1 cellular context compared by ENCODE assay signal in the genomic region with DNA sequence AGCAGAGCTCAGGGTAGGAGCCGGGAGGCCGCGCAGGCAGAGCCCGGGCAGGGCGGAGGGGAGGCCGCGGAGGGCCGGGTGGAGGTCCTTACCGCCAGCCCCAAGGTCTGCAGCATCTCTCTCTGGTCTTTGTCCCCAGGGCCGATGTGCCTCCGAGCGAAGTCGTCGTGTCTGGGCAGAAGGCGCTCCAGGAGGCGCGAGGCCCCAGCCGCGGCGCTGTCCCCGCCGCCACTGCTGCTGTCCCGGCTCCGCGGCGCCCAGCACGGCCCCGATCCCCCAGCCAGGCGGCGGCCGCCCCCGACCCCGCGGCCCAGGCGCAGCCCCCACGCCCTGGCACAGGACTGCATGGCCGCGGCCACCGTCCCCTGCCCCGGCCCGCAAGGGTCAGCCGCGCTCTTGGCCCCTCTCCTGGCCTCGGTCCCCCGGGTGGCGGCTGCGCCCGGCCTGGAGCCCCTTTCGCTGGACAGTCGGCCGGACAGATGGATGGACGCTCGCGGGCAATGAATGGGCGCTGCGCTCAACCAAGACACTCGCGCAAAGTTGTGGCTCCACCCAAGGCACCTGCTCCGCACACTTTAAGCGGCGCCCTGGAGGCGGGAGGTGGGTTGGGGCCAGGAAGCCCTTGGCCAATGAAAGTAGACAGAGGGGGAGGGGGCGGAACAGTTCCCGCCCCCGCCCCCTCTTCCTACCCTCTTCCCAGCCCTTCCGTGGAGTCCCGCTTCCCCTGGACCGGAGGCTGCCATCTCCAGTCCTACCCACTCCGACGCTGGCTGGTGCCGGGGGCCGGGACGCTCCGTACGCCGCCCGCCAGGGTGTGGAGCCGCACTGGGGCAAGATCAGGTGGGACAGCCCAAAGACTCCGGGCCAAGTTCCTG.
A peak's percentile ranks its signal among the peaks of the same experiment; 100 is the strongest.
TF ChIP-seq lines count a peak whose summit lies in the region.

A gene (minus strand): TSS at position 577 of the 875 bp plus-strand sequence. CDS start 230 bp downstream, at position 347.

TF ChIP-seq in HepG2, 621 proteins besides CTCF, POLR2A, EP300 and RAD21 (continued from another document and continues in another):
- TF ChIP-seq, protein P1, sequence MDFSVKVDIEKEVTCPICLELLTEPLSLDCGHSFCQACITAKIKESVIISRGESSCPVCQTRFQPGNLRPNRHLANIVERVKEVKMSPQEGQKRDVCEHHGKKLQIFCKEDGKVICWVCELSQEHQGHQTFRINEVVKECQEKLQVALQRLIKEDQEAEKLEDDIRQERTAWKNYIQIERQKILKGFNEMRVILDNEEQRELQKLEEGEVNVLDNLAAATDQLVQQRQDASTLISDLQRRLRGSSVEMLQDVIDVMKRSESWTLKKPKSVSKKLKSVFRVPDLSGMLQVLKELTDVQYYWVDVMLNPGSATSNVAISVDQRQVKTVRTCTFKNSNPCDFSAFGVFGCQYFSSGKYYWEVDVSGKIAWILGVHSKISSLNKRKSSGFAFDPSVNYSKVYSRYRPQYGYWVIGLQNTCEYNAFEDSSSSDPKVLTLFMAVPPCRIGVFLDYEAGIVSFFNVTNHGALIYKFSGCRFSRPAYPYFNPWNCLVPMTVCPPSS (IDR thresholded peaks at IDR 0.05), result no peak
- TF ChIP-seq ZNF557 (CRISPR knock-in tag; IDR thresholded peaks at IDR 0.05), result peak; percentile 88; the same call in 1 of the 2 replicates
- TF ChIP-seq ZNF343 (CRISPR knock-in tag; IDR thresholded peaks at IDR 0.05), result peak; percentile 95
- no peak for TF ChIP-seq TBL1XR1 (IDR thresholded peaks at IDR 0.05; ENCODE audit: borderline replicate concordance, low read length, partially characterized antibody)
- no peak for TF ChIP-seq SOX6 (IDR thresholded peaks at IDR 0.05)
- peak; percentile 28; the same call in 1 of the 2 replicates for TF ChIP-seq SOX6 (CRISPR knock-in tag; IDR thresholded peaks at IDR 0.05)
- TF ChIP-seq GLI4 (CRISPR knock-in tag; IDR thresholded peaks at IDR 0.05; ENCODE audit: borderline replicate concordance), result no peak
- peak; percentile 59; the same call in 1 of the 2 replicates for TF ChIP-seq SMAD3 (CRISPR knock-in tag; IDR thresholded peaks at IDR 0.05)
- TF ChIP-seq, protein P2, sequence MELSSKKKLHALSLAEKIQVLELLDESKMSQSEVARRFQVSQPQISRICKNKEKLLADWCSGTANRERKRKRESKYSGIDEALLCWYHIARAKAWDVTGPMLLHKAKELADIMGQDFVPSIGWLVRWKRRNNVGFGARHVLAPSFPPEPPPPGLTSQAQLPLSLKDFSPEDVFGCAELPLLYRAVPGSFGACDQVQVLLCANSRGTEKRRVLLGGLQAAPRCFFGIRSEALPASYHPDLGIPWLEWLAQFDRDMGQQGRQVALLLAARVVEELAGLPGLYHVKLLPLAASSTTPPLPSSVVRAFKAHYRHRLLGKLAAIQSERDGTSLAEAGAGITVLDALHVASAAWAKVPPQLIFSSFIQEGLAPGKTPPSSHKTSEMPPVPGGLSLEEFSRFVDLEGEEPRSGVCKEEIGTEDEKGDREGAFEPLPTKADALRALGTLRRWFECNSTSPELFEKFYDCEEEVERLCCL (CRISPR knock-in tag; IDR thresholded peaks at IDR 0.05; ENCODE audit: borderline replicate concordance), result no peak
- TF ChIP-seq MZF1 (CRISPR knock-in tag; IDR thresholded peaks at IDR 0.05; ENCODE audit: borderline replicate concordance), result no peak
- no peak for TF ChIP-seq ZNF12 (CRISPR knock-in tag; IDR thresholded peaks at IDR 0.05)
- no peak for TF ChIP-seq RAD51 (IDR thresholded peaks at IDR 0.05; ENCODE audit: borderline replicate concordance)
- TF ChIP-seq ZNF629 (CRISPR knock-in tag; conservative IDR thresholded peaks at IDR 0.05), result 0 out of 2 replicates have a peak, but pooled peaks have one; percentile 20
- TF ChIP-seq, protein P3, sequence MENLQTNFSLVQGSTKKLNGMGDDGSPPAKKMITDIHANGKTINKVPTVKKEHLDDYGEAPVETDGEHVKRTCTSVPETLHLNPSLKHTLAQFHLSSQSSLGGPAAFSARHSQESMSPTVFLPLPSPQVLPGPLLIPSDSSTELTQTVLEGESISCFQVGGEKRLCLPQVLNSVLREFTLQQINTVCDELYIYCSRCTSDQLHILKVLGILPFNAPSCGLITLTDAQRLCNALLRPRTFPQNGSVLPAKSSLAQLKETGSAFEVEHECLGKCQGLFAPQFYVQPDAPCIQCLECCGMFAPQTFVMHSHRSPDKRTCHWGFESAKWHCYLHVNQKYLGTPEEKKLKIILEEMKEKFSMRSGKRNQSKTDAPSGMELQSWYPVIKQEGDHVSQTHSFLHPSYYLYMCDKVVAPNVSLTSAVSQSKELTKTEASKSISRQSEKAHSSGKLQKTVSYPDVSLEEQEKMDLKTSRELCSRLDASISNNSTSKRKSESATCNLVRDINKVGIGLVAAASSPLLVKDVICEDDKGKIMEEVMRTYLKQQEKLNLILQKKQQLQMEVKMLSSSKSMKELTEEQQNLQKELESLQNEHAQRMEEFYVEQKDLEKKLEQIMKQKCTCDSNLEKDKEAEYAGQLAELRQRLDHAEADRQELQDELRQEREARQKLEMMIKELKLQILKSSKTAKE (CRISPR knock-in tag; IDR thresholded peaks at IDR 0.05; ENCODE audit: borderline replicate concordance), result 0 out of 2 replicates have a peak, but pooled peaks have one; percentile 47
- TF ChIP-seq MEIS1 (CRISPR knock-in tag; IDR thresholded peaks at IDR 0.05; ENCODE audit: borderline replicate concordance), result no peak; the same call in 1 of the 2 replicates
- TF ChIP-seq, protein P4, sequence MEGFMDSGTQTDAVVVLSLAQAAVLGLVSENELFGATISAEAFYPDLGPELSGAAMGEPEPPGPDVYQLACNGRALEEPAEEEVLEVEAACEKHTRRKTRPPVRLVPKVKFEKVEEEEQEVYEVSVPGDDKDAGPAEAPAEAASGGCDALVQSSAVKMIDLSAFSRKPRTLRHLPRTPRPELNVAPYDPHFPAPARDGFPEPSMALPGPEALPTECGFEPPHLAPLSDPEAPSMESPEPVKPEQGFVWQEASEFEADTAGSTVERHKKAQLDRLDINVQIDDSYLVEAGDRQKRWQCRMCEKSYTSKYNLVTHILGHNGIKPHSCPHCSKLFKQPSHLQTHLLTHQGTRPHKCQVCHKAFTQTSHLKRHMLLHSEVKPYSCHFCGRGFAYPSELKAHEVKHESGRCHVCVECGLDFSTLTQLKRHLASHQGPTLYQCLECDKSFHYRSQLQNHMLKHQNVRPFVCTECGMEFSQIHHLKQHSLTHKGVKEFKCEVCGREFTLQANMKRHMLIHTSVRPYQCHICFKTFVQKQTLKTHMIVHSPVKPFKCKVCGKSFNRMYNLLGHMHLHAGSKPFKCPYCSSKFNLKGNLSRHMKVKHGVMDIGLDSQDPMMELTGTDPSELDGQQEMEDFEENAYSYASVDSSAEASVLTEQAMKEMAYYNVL (CRISPR knock-in tag; IDR thresholded peaks at IDR 0.05; ENCODE audit: borderline replicate concordance), result no peak
- no peak for TF ChIP-seq HHEX (CRISPR knock-in tag; IDR thresholded peaks at IDR 0.05)
- TF ChIP-seq PCBP2 (optimal IDR thresholded peaks at IDR 0.05; ENCODE audit: low read depth, low read length, poor library complexity, severe bottlenecking), result no peak
- TF ChIP-seq, protein P5, sequence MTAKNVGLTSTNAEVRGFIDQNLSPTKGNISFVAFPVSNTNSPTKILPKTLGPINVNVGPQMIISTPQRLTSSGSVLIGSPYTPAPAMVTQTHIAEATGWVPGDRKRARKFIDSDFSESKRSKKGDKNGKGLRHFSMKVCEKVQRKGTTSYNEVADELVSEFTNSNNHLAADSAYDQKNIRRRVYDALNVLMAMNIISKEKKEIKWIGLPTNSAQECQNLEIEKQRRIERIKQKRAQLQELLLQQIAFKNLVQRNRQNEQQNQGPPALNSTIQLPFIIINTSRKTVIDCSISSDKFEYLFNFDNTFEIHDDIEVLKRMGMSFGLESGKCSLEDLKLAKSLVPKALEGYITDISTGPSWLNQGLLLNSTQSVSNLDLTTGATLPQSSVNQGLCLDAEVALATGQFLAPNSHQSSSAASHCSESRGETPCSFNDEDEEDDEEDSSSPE (CRISPR knock-in tag; IDR thresholded peaks at IDR 0.05), result peak; percentile 63; the same call in 1 of the 2 replicates
- TF ChIP-seq KDM2A (CRISPR knock-in tag; IDR thresholded peaks at IDR 0.05; ENCODE audit: borderline replicate concordance, low read depth), result peak; percentile 84; the same call in 1 of the 2 replicates
- TF ChIP-seq, protein P6, sequence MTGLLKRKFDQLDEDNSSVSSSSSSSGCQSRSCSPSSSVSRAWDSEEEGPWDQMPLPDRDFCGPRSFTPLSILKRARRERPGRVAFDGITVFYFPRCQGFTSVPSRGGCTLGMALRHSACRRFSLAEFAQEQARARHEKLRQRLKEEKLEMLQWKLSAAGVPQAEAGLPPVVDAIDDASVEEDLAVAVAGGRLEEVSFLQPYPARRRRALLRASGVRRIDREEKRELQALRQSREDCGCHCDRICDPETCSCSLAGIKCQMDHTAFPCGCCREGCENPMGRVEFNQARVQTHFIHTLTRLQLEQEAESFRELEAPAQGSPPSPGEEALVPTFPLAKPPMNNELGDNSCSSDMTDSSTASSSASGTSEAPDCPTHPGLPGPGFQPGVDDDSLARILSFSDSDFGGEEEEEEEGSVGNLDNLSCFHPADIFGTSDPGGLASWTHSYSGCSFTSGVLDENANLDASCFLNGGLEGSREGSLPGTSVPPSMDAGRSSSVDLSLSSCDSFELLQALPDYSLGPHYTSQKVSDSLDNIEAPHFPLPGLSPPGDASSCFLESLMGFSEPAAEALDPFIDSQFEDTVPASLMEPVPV (CRISPR knock-in tag; IDR thresholded peaks at IDR 0.05), result no peak
- TF ChIP-seq ZFP82 (CRISPR knock-in tag; IDR thresholded peaks at IDR 0.05; ENCODE audit: borderline replicate concordance), result no peak
- no peak for TF ChIP-seq SALL2 (CRISPR knock-in tag; IDR thresholded peaks at IDR 0.05)
- TF ChIP-seq, protein P7, sequence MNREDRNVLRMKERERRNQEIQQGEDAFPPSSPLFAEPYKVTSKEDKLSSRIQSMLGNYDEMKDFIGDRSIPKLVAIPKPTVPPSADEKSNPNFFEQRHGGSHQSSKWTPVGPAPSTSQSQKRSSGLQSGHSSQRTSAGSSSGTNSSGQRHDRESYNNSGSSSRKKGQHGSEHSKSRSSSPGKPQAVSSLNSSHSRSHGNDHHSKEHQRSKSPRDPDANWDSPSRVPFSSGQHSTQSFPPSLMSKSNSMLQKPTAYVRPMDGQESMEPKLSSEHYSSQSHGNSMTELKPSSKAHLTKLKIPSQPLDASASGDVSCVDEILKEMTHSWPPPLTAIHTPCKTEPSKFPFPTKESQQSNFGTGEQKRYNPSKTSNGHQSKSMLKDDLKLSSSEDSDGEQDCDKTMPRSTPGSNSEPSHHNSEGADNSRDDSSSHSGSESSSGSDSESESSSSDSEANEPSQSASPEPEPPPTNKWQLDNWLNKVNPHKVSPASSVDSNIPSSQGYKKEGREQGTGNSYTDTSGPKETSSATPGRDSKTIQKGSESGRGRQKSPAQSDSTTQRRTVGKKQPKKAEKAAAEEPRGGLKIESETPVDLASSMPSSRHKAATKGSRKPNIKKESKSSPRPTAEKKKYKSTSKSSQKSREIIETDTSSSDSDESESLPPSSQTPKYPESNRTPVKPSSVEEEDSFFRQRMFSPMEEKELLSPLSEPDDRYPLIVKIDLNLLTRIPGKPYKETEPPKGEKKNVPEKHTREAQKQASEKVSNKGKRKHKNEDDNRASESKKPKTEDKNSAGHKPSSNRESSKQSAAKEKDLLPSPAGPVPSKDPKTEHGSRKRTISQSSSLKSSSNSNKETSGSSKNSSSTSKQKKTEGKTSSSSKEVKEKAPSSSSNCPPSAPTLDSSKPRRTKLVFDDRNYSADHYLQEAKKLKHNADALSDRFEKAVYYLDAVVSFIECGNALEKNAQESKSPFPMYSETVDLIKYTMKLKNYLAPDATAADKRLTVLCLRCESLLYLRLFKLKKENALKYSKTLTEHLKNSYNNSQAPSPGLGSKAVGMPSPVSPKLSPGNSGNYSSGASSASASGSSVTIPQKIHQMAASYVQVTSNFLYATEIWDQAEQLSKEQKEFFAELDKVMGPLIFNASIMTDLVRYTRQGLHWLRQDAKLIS (CRISPR knock-in tag; IDR thresholded peaks at IDR 0.05), result peak; percentile 36
- TF ChIP-seq MBNL3 (CRISPR knock-in tag; conservative IDR thresholded peaks at IDR 0.05), result no peak
- TF ChIP-seq, protein P8, sequence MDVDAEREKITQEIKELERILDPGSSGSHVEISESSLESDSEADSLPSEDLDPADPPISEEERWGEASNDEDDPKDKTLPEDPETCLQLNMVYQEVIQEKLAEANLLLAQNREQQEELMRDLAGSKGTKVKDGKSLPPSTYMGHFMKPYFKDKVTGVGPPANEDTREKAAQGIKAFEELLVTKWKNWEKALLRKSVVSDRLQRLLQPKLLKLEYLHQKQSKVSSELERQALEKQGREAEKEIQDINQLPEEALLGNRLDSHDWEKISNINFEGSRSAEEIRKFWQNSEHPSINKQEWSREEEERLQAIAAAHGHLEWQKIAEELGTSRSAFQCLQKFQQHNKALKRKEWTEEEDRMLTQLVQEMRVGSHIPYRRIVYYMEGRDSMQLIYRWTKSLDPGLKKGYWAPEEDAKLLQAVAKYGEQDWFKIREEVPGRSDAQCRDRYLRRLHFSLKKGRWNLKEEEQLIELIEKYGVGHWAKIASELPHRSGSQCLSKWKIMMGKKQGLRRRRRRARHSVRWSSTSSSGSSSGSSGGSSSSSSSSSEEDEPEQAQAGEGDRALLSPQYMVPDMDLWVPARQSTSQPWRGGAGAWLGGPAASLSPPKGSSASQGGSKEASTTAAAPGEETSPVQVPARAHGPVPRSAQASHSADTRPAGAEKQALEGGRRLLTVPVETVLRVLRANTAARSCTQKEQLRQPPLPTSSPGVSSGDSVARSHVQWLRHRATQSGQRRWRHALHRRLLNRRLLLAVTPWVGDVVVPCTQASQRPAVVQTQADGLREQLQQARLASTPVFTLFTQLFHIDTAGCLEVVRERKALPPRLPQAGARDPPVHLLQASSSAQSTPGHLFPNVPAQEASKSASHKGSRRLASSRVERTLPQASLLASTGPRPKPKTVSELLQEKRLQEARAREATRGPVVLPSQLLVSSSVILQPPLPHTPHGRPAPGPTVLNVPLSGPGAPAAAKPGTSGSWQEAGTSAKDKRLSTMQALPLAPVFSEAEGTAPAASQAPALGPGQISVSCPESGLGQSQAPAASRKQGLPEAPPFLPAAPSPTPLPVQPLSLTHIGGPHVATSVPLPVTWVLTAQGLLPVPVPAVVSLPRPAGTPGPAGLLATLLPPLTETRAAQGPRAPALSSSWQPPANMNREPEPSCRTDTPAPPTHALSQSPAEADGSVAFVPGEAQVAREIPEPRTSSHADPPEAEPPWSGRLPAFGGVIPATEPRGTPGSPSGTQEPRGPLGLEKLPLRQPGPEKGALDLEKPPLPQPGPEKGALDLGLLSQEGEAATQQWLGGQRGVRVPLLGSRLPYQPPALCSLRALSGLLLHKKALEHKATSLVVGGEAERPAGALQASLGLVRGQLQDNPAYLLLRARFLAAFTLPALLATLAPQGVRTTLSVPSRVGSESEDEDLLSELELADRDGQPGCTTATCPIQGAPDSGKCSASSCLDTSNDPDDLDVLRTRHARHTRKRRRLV (CRISPR knock-in tag; IDR thresholded peaks at IDR 0.05), result peak; percentile 78; the same call in 1 of the 2 replicates
- no peak for TF ChIP-seq RNF2 (conservative IDR thresholded peaks at IDR 0.05; ENCODE audit: low read depth)
- TF ChIP-seq, protein P9, sequence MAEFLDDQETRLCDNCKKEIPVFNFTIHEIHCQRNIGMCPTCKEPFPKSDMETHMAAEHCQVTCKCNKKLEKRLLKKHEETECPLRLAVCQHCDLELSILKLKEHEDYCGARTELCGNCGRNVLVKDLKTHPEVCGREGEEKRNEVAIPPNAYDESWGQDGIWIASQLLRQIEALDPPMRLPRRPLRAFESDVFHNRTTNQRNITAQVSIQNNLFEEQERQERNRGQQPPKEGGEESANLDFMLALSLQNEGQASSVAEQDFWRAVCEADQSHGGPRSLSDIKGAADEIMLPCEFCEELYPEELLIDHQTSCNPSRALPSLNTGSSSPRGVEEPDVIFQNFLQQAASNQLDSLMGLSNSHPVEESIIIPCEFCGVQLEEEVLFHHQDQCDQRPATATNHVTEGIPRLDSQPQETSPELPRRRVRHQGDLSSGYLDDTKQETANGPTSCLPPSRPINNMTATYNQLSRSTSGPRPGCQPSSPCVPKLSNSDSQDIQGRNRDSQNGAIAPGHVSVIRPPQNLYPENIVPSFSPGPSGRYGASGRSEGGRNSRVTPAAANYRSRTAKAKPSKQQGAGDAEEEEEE (CRISPR knock-in tag; IDR thresholded peaks at IDR 0.05; ENCODE audit: borderline replicate concordance), result no peak
